ENCODE assay signal across 1 cellular context in the genomic region with DNA sequence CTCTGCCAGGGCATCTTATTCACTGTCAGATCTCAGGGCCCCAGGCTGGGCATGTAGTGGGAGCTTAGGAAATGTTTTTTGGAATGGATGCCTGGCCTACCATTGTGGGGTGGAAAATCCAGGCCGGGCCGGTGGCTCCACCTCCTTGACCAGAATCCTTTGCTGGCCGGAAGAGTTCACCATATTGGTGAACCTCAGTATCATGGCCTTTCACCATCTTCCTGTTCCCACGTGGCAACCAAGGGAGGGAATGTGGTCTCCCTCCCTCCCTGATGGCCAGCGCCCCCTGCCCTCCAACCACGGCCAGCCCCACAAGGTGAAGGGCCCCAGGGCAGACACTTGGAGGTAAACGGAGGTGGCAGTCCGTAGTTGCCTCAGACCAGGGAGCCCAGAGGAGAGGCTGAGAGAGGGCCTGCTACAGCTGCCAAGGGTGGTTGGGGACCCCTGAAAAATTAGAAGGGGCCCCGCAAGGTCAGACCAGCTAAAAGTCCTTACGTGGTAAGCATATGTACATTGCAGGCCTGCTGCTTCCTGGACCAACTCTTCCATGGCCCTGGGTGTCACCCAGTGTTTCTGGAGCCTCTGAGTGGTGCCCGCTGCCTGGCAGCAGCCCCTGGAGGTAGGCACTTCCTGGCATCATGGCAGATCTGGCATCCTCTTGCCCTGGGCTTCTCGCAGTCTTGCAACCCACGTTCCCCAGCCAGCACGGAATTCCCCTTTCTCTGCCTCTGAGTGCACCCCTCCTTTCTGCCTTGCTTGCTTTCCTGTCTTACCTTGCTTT.
TF ChIP-seq lines count a peak whose summit lies in the region.

No MANE protein-coding gene starts in this region.

TF ChIP-seq in K562, 482 proteins besides CTCF, POLR2A, EP300 and RAD21 (continued from another document):
- TF ChIP-seq AFF4 (CRISPR knock-in tag; IDR thresholded peaks at IDR 0.05) (no peak), CREM (IDR thresholded peaks at IDR 0.05; ENCODE audit: low read depth) (no peak), DMBX1 (CRISPR knock-in tag; IDR thresholded peaks at IDR 0.05; ENCODE audit: borderline replicate concordance) (no peak)
